In the genomic region with DNA sequence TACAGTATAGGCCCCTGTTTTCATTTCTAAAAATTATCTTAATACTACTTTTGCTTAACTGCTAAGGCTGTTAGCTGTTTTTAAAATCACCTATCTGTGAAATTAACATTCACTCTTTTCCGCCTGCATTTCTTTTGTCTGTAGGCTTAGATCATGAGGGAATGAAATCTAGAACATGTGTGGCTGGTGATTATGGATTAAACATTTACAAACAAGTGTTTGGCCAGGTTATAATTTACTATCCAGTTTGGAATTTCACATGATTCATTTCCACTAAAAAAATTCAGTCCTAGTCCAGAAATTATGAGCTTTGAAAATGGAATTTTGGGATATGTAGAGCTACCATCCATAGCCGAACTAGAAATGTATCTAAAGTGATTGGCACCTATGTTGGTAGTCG, we compare ENCODE assay signal across 20 cellular contexts.
"Had no signal": no experiment of that assay in that cellular context is flagged by ENCODE, and none has a peak within 500 bp of the region (broad histone marks: within the 10 kb centered on the region; RNA-seq: fewer than 3 reads in every experiment).

No MANE protein-coding gene starts in this region.

- H3K27ac ChIP-seq: dorsolateral prefrontal cortex, gastrocnemius medialis, neutrophil, right atrium auricular region had no signal

- H3K27me3 ChIP-seq: dorsolateral prefrontal cortex, gastrocnemius medialis, neutrophil, right atrium auricular region had no signal

- H3K36me3 Mint-ChIP-seq: naive B cell had no signal

- H3K9me3 ChIP-seq: gastrocnemius medialis, neutrophil, right atrium auricular region had no signal

- H3K27me3 Mint-ChIP-seq: naive B cell had no signal

- FAIRE-seq: small intestine had no signal

- H3K4me3 ChIP-seq: dorsolateral prefrontal cortex, gastrocnemius medialis, lung, right atrium auricular region had no signal

- H3K9me3 Mint-ChIP-seq: naive B cell had no signal

- DNase-seq: cortex of kidney; dorsolateral prefrontal cortex; effector CD8-positive, alpha-beta T cell; gastrocnemius medialis; glutamatergic neuron; islet precursor cell; left colon; left ventricle myocardium superior; mesenchymal stem cell; midbrain; naive B cell; posterior cingulate gyrus; small intestine; stimulated activated CD4-positive, alpha-beta T cell treated with anti-CD3 and anti-CD28 coated beads, Interleukin-12 subunit alpha, Interleukin-12 subunit beta, amount 100 ng/mL, for 4 hours; stimulated activated naive CD4-positive, alpha-beta T cell treated with Interleukin-2 at 50 U/mL for 16 hours; trophoblast cell had no signal

- H3K4me3 Mint-ChIP-seq: naive B cell had no signal

- ATAC-seq: esophagus mucosa, gastrocnemius medialis, left colon, left ventricle myocardium superior had no signal

- H3K36me3 ChIP-seq: neutrophil had no signal

- H3K4me1 ChIP-seq: gastrocnemius medialis, right atrium auricular region had no signal

- H3K4me1 Mint-ChIP-seq: naive B cell had no signal
